In genomic region chr6:82006027-82006738, GRCh38 we compare ENCODE assay signal across 8 cellular contexts.
DNase-seq lines count a peak whose midpoint lies in the region; ATAC-seq and TF ChIP-seq lines count a peak whose summit lies in the region.

No MANE protein-coding gene starts in this region.

- H3K27me3 Mint-ChIP-seq in activated CD4-positive, alpha-beta memory T cell treated with anti-CD3 and anti-CD28 coated beads for 36 hours: no peaks in the 10 kb centered on the region
- no peaks in the 10 kb centered on the region for H3K27me3 Mint-ChIP-seq in T-cell

- H3K4me2 ChIP-seq in SU-DHL-6 (ENCODE audit: low read depth, low read length, poor library complexity, severe bottlenecking): no peak overlapping the region

- intact Hi-C loops in activated CD4-positive, alpha-beta memory T cell treated with anti-CD3 and anti-CD28 coated beads for 36 hours (cut with micrococcal nuclease): no loop called here

- H3K27ac ChIP-seq in SU-DHL-6 (ENCODE audit: low read depth, low read length) (no peak overlapping the region), right atrium auricular region (no peak overlapping the region)

- H3K4me3 ChIP-seq in SU-DHL-6 (ENCODE audit: insufficient read depth, low read length, poor library complexity, severe bottlenecking) (no peak overlapping the region), right atrium auricular region (no peak overlapping the region)

- peak; percentile 77 for ATAC-seq in GM19467 (IDR thresholded peaks at IDR 0.05; ENCODE audit: unreplicated experiment)
- ATAC-seq in HG03558 (IDR thresholded peaks at IDR 0.05; ENCODE audit: extremely low read depth, unreplicated experiment): peak; percentile 55
- no peak for ATAC-seq in T-cell (replicated peaks in 1 of 4)

- H3K9me3 Mint-ChIP-seq in activated CD4-positive, alpha-beta memory T cell treated with anti-CD3 and anti-CD28 coated beads for 36 hours: peaks cover 16% of the 10 kb centered on the region
- peaks cover 4 to 32% (median 10%) of the 10 kb centered on the region in 3 donors for H3K9me3 Mint-ChIP-seq in T-cell

- H3K9me3 ChIP-seq in SU-DHL-6 (ENCODE audit: insufficient read depth, low read length): no peaks in the 10 kb centered on the region
- peaks cover 0 to 19% of the 10 kb centered on the region in 2 donors for H3K9me3 ChIP-seq in right atrium auricular region

- POLR2A ChIA-PET in activated CD4-positive, alpha-beta memory T cell treated with anti-CD3 and anti-CD28 coated beads for 36 hours (lab: Charles Lee): no interaction called here
- POLR2A ChIA-PET in T-cell (lab: Charles Lee): no interaction called here

- no peak overlapping the region for H3K4me3 Mint-ChIP-seq in activated CD4-positive, alpha-beta memory T cell treated with anti-CD3 and anti-CD28 coated beads for 36 hours
- no peak overlapping the region for H3K4me3 Mint-ChIP-seq in T-cell

- no peaks in the 10 kb centered on the region for H3K79me2 ChIP-seq in SU-DHL-6 (ENCODE audit: insufficient read depth, low read length)

- H3K27me3 ChIP-seq in SU-DHL-6 (ENCODE audit: low read length) (no peaks in the 10 kb centered on the region), right atrium auricular region (no peaks in the 10 kb centered on the region)

- no peaks in the 10 kb centered on the region for H3K36me3 Mint-ChIP-seq in activated CD4-positive, alpha-beta memory T cell treated with anti-CD3 and anti-CD28 coated beads for 36 hours
- H3K36me3 Mint-ChIP-seq in T-cell: no peaks in the 10 kb centered on the region

- no peak overlapping the region for H3K9ac ChIP-seq in SU-DHL-6 (ENCODE audit: low read length)

- H3F3A ChIP-seq in SU-DHL-6 (ENCODE audit: insufficient read depth): no peaks in the 10 kb centered on the region

- no peaks in the 10 kb centered on the region for H3K4me1 ChIP-seq in right atrium auricular region

- no peaks in the 10 kb centered on the region for H3K4me1 Mint-ChIP-seq in activated CD4-positive, alpha-beta memory T cell treated with anti-CD3 and anti-CD28 coated beads for 36 hours (ENCODE audit: low read depth)
- H3K4me1 Mint-ChIP-seq in T-cell: no peaks in the 10 kb centered on the region

- H3K27ac Mint-ChIP-seq in activated CD4-positive, alpha-beta memory T cell treated with anti-CD3 and anti-CD28 coated beads for 36 hours: no peak overlapping the region
- no peak overlapping the region for H3K27ac Mint-ChIP-seq in T-cell

- DNase-seq in ELR (ENCODE audit: low read depth): peak; percentile 73
- no peak for DNase-seq in right atrium auricular region (ENCODE audit: low spot score)
- no peak for DNase-seq in activated CD4-positive, alpha-beta memory T cell treated with anti-CD3 and anti-CD28 coated beads for 36 hours
- DNase-seq in activated CD4-positive, alpha-beta T cell treated with anti-CD3 and anti-CD28 coated beads, Interleukin-2, amount 50 U/mL, for 4 hours: no peak
- DNase-seq in T-cell: no peak

- H3K9me2 ChIP-seq in SU-DHL-6 (replicated peaks; ENCODE audit: insufficient read depth, low read length): no peaks in the 10 kb centered on the region

- no peaks in the 10 kb centered on the region for H4K20me1 ChIP-seq in SU-DHL-6 (ENCODE audit: low read depth, low read length)

- no peak overlapping the region for H2AFZ ChIP-seq in SU-DHL-6 (ENCODE audit: low read depth, low read length, severe bottlenecking)

- TF ChIP-seq CTCF in SU-DHL-6 (IDR thresholded peaks at IDR 0.05; ENCODE audit: insufficient read depth, low read length, poor library complexity, severe bottlenecking) (peak; percentile 42), right atrium auricular region (IDR thresholded peaks at IDR 0.05) (peak; percentile 35 to 58)

- H3K36me3 ChIP-seq in SU-DHL-6 (ENCODE audit: low read length) (no peaks in the 10 kb centered on the region), right atrium auricular region (no peaks in the 10 kb centered on the region)

- CTCF ChIA-PET in activated CD4-positive, alpha-beta memory T cell treated with anti-CD3 and anti-CD28 coated beads for 36 hours (lab: Charles Lee): interaction anchor here (0.7 kb wide), 1 partner anchor 205 kb away, joined by 3 read pairs; no protein-coding TSS in a partner anchor
- CTCF ChIA-PET in T-cell (lab: Charles Lee): no interaction called here

Comparison
In these comparisons a context has a peak if more than half of its experiments do, and no peak if none do; other contexts are left out.
1. ATAC-seq: peak in GM19467 (single experiment) and HG03558 (single experiment); none in T-cell (0 of 4).